In the genomic region with DNA sequence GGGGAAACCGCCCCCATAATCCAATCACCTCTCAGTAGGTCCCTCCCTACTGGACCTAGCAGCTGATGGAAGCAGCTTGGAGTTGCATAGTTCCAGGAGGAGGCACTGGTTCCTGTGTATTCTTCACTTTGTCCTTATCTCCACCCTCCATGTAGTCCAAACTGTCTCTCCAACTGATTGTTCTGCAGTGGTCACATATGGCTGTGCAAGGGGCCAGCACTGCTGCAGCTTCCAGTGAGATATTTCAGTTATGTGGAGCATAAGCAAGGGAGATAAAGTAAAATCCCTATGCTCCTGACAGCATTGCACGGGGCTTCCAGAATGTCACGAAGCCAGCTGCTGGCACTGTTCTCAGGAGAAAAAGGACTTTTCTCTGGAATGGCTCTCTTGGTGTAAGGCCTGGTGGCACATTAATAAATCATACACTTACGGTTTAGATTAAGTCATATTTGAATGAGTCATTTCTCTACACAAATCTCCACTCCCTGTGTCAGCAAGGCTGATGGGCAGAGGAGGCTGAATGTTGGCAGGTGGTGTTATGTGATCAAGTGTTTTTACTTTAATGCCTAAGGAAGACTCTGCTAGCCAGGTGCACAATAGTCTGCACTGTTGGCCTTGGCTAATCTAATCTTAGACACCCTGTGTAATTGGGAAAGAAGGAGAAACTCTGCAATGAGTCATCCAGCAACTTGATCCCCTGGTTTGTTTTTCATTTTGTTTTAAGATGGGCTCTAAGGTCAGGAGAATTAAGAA, we compare ENCODE assay signal across 1 cellular context.
TF ChIP-seq lines count a peak whose summit lies in the region.

No MANE protein-coding gene starts in this region.

TF ChIP-seq in HEK293, 187 proteins besides CTCF, POLR2A, EP300 and RAD21 (continued from another document):
- TF ChIP-seq, protein P1, sequence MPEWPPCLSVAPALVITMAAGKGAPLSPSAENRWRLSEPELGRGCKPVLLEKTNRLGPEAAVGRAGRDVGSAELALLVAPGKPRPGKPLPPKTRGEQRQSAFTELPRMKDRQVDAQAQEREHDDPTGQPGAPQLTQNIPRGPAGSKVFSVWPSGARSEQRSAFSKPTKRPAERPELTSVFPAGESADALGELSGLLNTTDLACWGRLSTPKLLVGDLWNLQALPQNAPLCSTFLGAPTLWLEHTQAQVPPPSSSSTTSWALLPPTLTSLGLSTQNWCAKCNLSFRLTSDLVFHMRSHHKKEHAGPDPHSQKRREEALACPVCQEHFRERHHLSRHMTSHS (tag by site-specific recombination; IDR thresholded peaks at IDR 0.05), result no peak
- TF ChIP-seq SETDB1 (IDR thresholded peaks at IDR 0.05; ENCODE audit: insufficient read length, low read length) (peak; percentile 46), ZNF624 (tag by site-specific recombination; IDR thresholded peaks at IDR 0.05) (no peak), SALL2 (tag by site-specific recombination; IDR thresholded peaks at IDR 0.05; ENCODE audit: borderline replicate concordance) (no peak), YY1 (tag by site-specific recombination; IDR thresholded peaks at IDR 0.05) (no peak), ZNF785 (tag by site-specific recombination; IDR thresholded peaks at IDR 0.05) (no peak), HOXC10 (CRISPR knock-in tag; IDR thresholded peaks at IDR 0.05) (no peak), ZNF596 (tag by site-specific recombination; IDR thresholded peaks at IDR 0.05) (no peak), ZNF24 (tag by site-specific recombination; IDR thresholded peaks at IDR 0.05) (0 out of 2 replicates have a peak, but pooled peaks have one; percentile 26), ZNF585B (tag by site-specific recombination; IDR thresholded peaks at IDR 0.05) (no peak)
- TF ChIP-seq, protein P2, sequence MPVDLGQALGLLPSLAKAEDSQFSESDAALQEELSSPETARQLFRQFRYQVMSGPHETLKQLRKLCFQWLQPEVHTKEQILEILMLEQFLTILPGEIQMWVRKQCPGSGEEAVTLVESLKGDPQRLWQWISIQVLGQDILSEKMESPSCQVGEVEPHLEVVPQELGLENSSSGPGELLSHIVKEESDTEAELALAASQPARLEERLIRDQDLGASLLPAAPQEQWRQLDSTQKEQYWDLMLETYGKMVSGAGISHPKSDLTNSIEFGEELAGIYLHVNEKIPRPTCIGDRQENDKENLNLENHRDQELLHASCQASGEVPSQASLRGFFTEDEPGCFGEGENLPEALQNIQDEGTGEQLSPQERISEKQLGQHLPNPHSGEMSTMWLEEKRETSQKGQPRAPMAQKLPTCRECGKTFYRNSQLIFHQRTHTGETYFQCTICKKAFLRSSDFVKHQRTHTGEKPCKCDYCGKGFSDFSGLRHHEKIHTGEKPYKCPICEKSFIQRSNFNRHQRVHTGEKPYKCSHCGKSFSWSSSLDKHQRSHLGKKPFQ (tag by site-specific recombination; IDR thresholded peaks at IDR 0.05), result no peak
- TF ChIP-seq, protein P3, sequence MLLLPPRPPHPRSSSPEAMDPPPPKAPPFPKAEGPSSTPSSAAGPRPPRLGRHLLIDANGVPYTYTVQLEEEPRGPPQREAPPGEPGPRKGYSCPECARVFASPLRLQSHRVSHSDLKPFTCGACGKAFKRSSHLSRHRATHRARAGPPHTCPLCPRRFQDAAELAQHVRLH (tag by site-specific recombination; IDR thresholded peaks at IDR 0.05), result no peak
- TF ChIP-seq, protein P4, sequence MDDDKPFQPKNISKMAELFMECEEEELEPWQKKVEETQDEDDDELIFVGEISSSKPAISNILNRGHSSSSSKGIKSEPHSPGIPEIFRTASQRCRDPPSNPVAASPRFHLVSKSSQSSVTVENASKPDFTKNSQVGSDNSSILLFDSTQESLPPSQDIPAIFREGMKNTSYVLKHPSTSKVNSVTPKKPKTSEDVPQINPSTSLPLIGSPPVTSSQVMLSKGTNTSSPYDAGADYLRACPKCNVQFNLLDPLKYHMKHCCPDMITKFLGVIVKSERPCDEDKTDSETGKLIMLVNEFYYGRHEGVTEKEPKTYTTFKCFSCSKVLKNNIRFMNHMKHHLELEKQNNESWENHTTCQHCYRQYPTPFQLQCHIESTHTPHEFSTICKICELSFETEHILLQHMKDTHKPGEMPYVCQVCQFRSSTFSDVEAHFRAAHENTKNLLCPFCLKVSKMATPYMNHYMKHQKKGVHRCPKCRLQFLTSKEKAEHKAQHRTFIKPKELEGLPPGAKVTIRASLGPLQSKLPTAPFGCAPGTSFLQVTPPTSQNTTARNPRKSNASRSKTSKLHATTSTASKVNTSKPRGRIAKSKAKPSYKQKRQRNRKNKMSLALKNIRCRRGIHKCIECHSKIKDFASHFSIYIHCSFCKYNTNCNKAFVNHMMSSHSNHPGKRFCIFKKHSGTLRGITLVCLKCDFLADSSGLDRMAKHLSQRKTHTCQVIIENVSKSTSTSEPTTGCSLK (tag by site-specific recombination; IDR thresholded peaks at IDR 0.05), result no peak
